Comparison of ENCODE assay signal across 8 cellular contexts in the genomic region with DNA sequence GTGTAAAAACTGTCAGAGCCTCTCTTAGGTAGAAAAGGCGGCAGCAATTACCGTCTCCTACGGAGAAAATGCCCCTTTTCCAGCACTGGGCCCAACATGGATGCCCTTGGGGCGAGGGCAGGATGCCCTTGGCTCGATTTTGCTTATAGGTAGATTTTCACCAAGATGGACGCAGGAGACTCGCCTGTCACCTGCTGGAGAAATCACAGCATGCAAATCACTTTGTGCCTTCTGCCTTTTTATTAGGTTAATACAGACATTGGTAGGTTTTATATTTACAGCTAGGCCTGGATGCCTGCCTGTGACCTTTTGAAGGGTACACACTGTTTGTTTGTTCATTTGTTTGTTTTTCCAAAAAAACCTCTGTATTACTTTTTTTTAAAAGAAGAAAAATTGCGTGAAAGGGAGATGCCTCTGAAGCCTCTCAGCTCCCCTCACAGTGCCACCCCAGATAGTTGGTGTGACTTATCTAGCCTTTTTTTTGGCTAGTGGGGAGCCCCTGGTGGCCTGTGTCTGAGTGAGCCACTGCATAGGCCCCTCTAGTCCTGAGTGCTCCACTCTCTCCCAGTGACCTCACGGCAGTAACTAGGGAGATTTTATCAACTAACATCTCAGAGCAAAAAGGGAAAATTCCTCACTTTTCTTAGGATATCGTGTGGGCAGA. TPM values are rescaled to one million over a fixed set of nuclear protein-coding genes. Genes with fewer than 3 reads are reported as not detected.
DNase-seq lines count a peak whose midpoint lies in the region; ATAC-seq and TF ChIP-seq lines count a peak whose summit lies in the region.

No MANE protein-coding gene starts in this region.

- intact Hi-C loops in lower lobe of right lung (cut with DNase I) (loop anchor here (10.0 kb wide), 2 partner anchors 274 to 474 kb away; no protein-coding TSS in a partner anchor), uterus (cut with DNase I; ENCODE audit: low total_unique reads) (no loop called here)

- peak overlapping the region; percentile 92 for H3K4me3 ChIP-seq in lower lobe of right lung
- peak overlapping the region; percentile 56 to 58 for H3K4me3 ChIP-seq in uterus

- TF ChIP-seq CTCF in brain (conservative IDR thresholded peaks at IDR 0.05) (peak; percentile 32 to 35), lower lobe of right lung (IDR thresholded peaks at IDR 0.05) (no peak), uterus (IDR thresholded peaks at IDR 0.05) (peak in 1 of 4 experiments; percentile 25)

- H3K27me3 Mint-ChIP-seq in activated T-cell treated with anti-CD3 and anti-CD28 coated beads, Interleukin-2, amount 50 U/mL, for 4 hours (ENCODE audit: low read depth), result peaks cover 13% of the 10 kb centered on the region
- H3K27me3 Mint-ChIP-seq in brain, result peaks cover 20% of the 10 kb centered on the region

- no peak for TF ChIP-seq POLR2A in uterus (IDR thresholded peaks at IDR 0.05)

- H3K4me1 Mint-ChIP-seq in activated T-cell treated with anti-CD3 and anti-CD28 coated beads, Interleukin-2, amount 50 U/mL, for 4 hours (ENCODE audit: low read depth), result peaks cover 40% of the 10 kb centered on the region
- H3K4me1 Mint-ChIP-seq in brain, result peaks cover 59% of the 10 kb centered on the region

- H3K27me3 ChIP-seq in lower lobe of right lung (ENCODE audit: low read depth) (no peaks in the 10 kb centered on the region), uterus (no peaks in the 10 kb centered on the region)

- peaks cover 67% of the 10 kb centered on the region for H3K4me1 ChIP-seq in lower lobe of right lung
- H3K4me1 ChIP-seq in uterus, result no peaks in the 10 kb centered on the region

- H3K4me3 Mint-ChIP-seq in activated T-cell treated with anti-CD3 and anti-CD28 coated beads, Interleukin-2, amount 50 U/mL, for 4 hours, result peak overlapping the region; percentile 84
- peak overlapping the region; percentile 90 to 95 (median 91) for H3K4me3 Mint-ChIP-seq in brain

- no peak for ATAC-seq in activated T-cell treated with anti-CD3 and anti-CD28 coated beads, Interleukin-2, amount 50 U/mL, for 4 hours
- ATAC-seq in lower lobe of right lung (peak; percentile 12 to 31), HG02642 (IDR thresholded peaks at IDR 0.05; ENCODE audit: poor library complexity, unreplicated experiment) (no peak)

- H3K27ac ChIP-seq in lower lobe of right lung (peak overlapping the region; percentile 91), uterus (peak overlapping the region; percentile 82 to 84)

- no peak for DNase-seq in activated T-cell treated with anti-CD3 and anti-CD28 coated beads, Interleukin-2, amount 50 U/mL, for 4 hours
- no peak for DNase-seq in activated T-cell treated with anti-CD3 and anti-CD28 coated beads for 4 hours
- peak; percentile 48 for DNase-seq in NCI-H2081 treated with DMSO at 0.1 percent for 48 hours (lab: John Stamatoyannopoulos, UW)
- DNase-seq in lower lobe of right lung, result no peak
- no peak for DNase-seq in uterus
- DNase-seq in T-helper 9 cell, result no peak

- peaks cover 3% of the 10 kb centered on the region for H3K36me3 Mint-ChIP-seq in activated T-cell treated with anti-CD3 and anti-CD28 coated beads, Interleukin-2, amount 50 U/mL, for 4 hours (ENCODE audit: insufficient read depth)
- peaks cover 32% of the 10 kb centered on the region for H3K36me3 Mint-ChIP-seq in brain

- H3K9me3 Mint-ChIP-seq in activated T-cell treated with anti-CD3 and anti-CD28 coated beads, Interleukin-2, amount 50 U/mL, for 4 hours, result no peaks in the 10 kb centered on the region
- no peaks in the 10 kb centered on the region for H3K9me3 Mint-ChIP-seq in brain

- H3K36me3 ChIP-seq in lower lobe of right lung (peaks cover 25% of the 10 kb centered on the region), uterus (no peaks in the 10 kb centered on the region)

- no peaks in the 10 kb centered on the region for H3K9me3 ChIP-seq in lower lobe of right lung
- H3K9me3 ChIP-seq in uterus, result no peaks in the 10 kb centered on the region

- H3K27ac Mint-ChIP-seq in brain, result peak overlapping the region; percentile 94 to 96 (median 96)

RNA-seq across cellular contexts. Expression of gene ATP1B1, which starts 2.5 kb away (rescaled TPM):
- 10 to 100 TPM in 1 of 3 donors, 1 to 10 TPM in 2; 5.8 to 10.8 (median 6.2) TPM for total RNA-seq in activated T-cell treated with anti-CD3 and anti-CD28 coated beads, Interleukin-2, amount 50 U/mL, for 4 hours
- 114 TPM for polyA plus RNA-seq in brain (ENCODE audit: insufficient read depth, low read depth, low replicate concordance)
- 173 TPM for total RNA-seq in lower lobe of right lung
- 100 to 1,000 TPM in 3 of 4 donors, 10 to 100 TPM in 1; 52.6 to 210 (median 111) TPM for total RNA-seq in uterus

Comparison
In these comparisons a context has a peak if more than half of its experiments do, and no peak if none do; other contexts are left out.
1. ATAC-seq: peak in lower lobe of right lung (2 of 2); none in activated T-cell treated with anti-CD3 and anti-CD28 coated beads, Interleukin-2, amount 50 U/mL, for 4 hours (0 of 2) and HG02642 (single experiment).
2. RNA of gene ATP1B1, which starts 2.5 kb away (total RNA-seq): 173 TPM in lower lobe of right lung (single experiment) and 52.6 to 210 TPM in uterus; 5.8 to 10.8 TPM in activated T-cell treated with anti-CD3 and anti-CD28 coated beads, Interleukin-2, amount 50 U/mL, for 4 hours; every median in the first group is over 4 times any median in the second.